33 cellular contexts compared by ENCODE assay signal in the genomic region with DNA sequence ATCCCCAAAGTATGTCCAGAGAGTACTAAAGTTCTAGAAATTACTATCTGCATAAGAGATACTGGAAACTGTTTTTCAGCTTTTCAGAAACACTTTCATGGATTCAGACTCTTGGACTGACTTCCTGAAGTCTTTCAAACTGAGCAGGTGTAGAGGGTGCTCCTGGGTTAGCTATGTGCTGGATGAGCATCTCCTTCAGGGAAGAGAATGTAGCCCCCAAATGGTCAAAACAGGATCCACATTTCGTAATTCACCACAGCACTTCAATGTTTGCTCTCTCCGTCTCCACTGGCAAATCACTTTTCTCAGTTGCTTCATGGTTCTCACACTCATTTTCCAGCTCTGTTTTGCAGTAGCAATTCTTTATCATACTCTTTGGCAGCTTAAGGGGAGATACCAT.
"Had no signal": no experiment of that assay in that cellular context is flagged by ENCODE, and none has a peak within 500 bp of the region (broad histone marks: within the 10 kb centered on the region; RNA-seq: fewer than 3 reads in every experiment).

No MANE protein-coding gene starts in this region.

- H3K36me3 Mint-ChIP-seq: activated CD8-positive, alpha-beta memory T cell treated with anti-CD3 and anti-CD28 coated beads, Interleukin-2, amount 10 ng/mL, durations not matched to agents 7 days and 5 days; activated naive CD4-positive, alpha-beta T cell treated with anti-CD3 and anti-CD28 coated beads, Interleukin-2, amount 10 ng/mL, durations not matched to agents 7 days and 5 days; activated naive CD8-positive, alpha-beta T cell; brain; T-cell had no signal

- H3K4me3 ChIP-seq: Peyer's patch had no signal

- H3K4me1 Mint-ChIP-seq: activated CD4-positive, alpha-beta memory T cell treated with anti-CD3 and anti-CD28 coated beads, Interleukin-2, amount 10 ng/mL, durations not matched to agents 7 days and 5 days; activated CD8-positive, alpha-beta memory T cell treated with anti-CD3 and anti-CD28 coated beads, Interleukin-2, amount 10 ng/mL, durations not matched to agents 7 days and 5 days; activated naive CD4-positive, alpha-beta T cell treated with anti-CD3 and anti-CD28 coated beads, Interleukin-2, amount 10 ng/mL, durations not matched to agents 7 days and 5 days; activated naive CD8-positive, alpha-beta T cell treated with anti-CD3 and anti-CD28 coated beads, Interleukin-2, amount 50 U/mL, for 24 hours; brain; T-cell; T-helper 17 cell had no signal

- H3K9me3 Mint-ChIP-seq: activated CD4-positive, alpha-beta memory T cell treated with anti-CD3 and anti-CD28 coated beads, Interleukin-2, amount 10 ng/mL, durations not matched to agents 7 days and 5 days; activated naive CD4-positive, alpha-beta T cell treated with anti-CD3 and anti-CD28 coated beads, Interleukin-2, amount 10 ng/mL, durations not matched to agents 7 days and 5 days; activated naive CD8-positive, alpha-beta T cell treated with anti-CD3 and anti-CD28 coated beads, Interleukin-2, amount 50 U/mL, for 24 hours; T-cell had no signal

- H3K27me3 ChIP-seq: Peyer's patch had no signal

- H3K9me3 ChIP-seq: Peyer's patch had no signal

- DNase-seq: activated CD4-positive, alpha-beta memory T cell treated with anti-CD3 and anti-CD28 coated beads, Interleukin-2, amount 10 ng/mL, durations not matched to agents 7 days and 5 days; activated CD4-positive, alpha-beta T cell treated with anti-CD3 and anti-CD28 coated beads for 1 hour; activated CD4-positive, alpha-beta T cell treated with anti-CD3 and anti-CD28 coated beads for 48 hours; activated CD4-positive, CD25-positive, alpha-beta regulatory T cell; activated CD8-positive, alpha-beta memory T cell treated with anti-CD3 and anti-CD28 coated beads for 24 hours; activated CD8-positive, alpha-beta memory T cell treated with anti-CD3 and anti-CD28 coated beads, Interleukin-2, amount 10 ng/mL, durations not matched to agents 7 days and 5 days; activated CD8-positive, alpha-beta memory T cell treated with anti-CD3 and anti-CD28 coated beads, Interleukin-2, amount 50 U/mL, for 48 hours; activated effector memory CD4-positive, alpha-beta T cell treated with Interleukin-2 at 50 U/mL for 16 hours; activated naive CD4-positive, alpha-beta T cell treated with anti-CD3 and anti-CD28 coated beads, Interleukin-2, amount 10 ng/mL, durations not matched to agents 7 days and 5 days; activated naive CD8-positive, alpha-beta T cell treated with anti-CD3 and anti-CD28 coated beads, Interleukin-2, amount 50 U/mL, for 24 hours; activated T-cell treated with anti-CD3 and anti-CD28 coated beads, Interleukin-2, amount 50 U/mL, for 48 hours; anterior cingulate cortex; caudate nucleus; cerebellar nuclear complex; Kasumi-1; KG1; MM.1S; NCI-H1105; NCI-H1417 treated with DMSO at 0.1 percent for 48 hours; NCI-H187 treated with DMSO at 0.1 percent for 48 hours; NCI-H2081; NCI-H226; NCI-H524 treated with DMSO at 0.1 percent for 48 hours; Peyer's patch; SIG-M5; T-cell; T-helper 17 cell had no signal

- ATAC-seq: activated CD8-positive, alpha-beta memory T cell treated with anti-CD3 and anti-CD28 coated beads, Interleukin-2, amount 10 ng/mL, durations not matched to agents 7 days and 5 days; activated naive CD8-positive, alpha-beta T cell treated with anti-CD3 and anti-CD28 coated beads, Interleukin-2, amount 50 U/mL, for 24 hours; Right ventricle myocardium inferior; SK-N-SH treated with all-trans-retinoic acid at 6 μM for 48 hours; T-cell; T-helper 17 cell had no signal

- H3K4me3 Mint-ChIP-seq: activated CD4-positive, alpha-beta memory T cell treated with anti-CD3 and anti-CD28 coated beads, Interleukin-2, amount 10 ng/mL, durations not matched to agents 7 days and 5 days; activated CD8-positive, alpha-beta memory T cell treated with anti-CD3 and anti-CD28 coated beads, Interleukin-2, amount 10 ng/mL, durations not matched to agents 7 days and 5 days; activated naive CD4-positive, alpha-beta T cell treated with anti-CD3 and anti-CD28 coated beads, Interleukin-2, amount 10 ng/mL, durations not matched to agents 7 days and 5 days; activated naive CD8-positive, alpha-beta T cell; activated naive CD8-positive, alpha-beta T cell treated with anti-CD3 and anti-CD28 coated beads, Interleukin-2, amount 50 U/mL, for 24 hours; brain; T-cell; T-helper 17 cell had no signal

- H3K27ac Mint-ChIP-seq: activated CD4-positive, alpha-beta memory T cell treated with anti-CD3 and anti-CD28 coated beads, Interleukin-2, amount 10 ng/mL, durations not matched to agents 7 days and 5 days; activated CD8-positive, alpha-beta memory T cell treated with anti-CD3 and anti-CD28 coated beads, Interleukin-2, amount 10 ng/mL, durations not matched to agents 7 days and 5 days; activated naive CD4-positive, alpha-beta T cell treated with anti-CD3 and anti-CD28 coated beads, Interleukin-2, amount 10 ng/mL, durations not matched to agents 7 days and 5 days; activated naive CD8-positive, alpha-beta T cell; activated naive CD8-positive, alpha-beta T cell treated with anti-CD3 and anti-CD28 coated beads, Interleukin-2, amount 50 U/mL, for 24 hours; brain; T-cell; T-helper 17 cell had no signal

- H3K4me1 ChIP-seq: Peyer's patch had no signal

- H3K27ac ChIP-seq: Peyer's patch, RWPE1, VCaP had no signal

- H3K36me3 ChIP-seq: Peyer's patch had no signal
